ENCODE assay signal across 8 cellular contexts in genomic region chr5:42992035-42992570, GRCh38. TPM values are rescaled to one million over a fixed set of nuclear protein-coding genes. Genes with fewer than 3 reads are reported as not detected.
DNase-seq lines count a peak whose midpoint lies in the region; ATAC-seq and TF ChIP-seq lines count a peak whose summit lies in the region.

No MANE protein-coding gene starts in this region.

- no peaks in the 10 kb centered on the region; the same call in 1 of the 2 replicates for H3K9me3 ChIP-seq in OCI-LY1 (ENCODE audit: low read length)
- H3K9me3 ChIP-seq in neuron (ENCODE audit: low read length), result no peaks in the 10 kb centered on the region
- H3K9me3 ChIP-seq in subcutaneous abdominal adipose tissue (ENCODE audit: control insufficient read depth in 5 of 5, low read length in 5 of 5), result no peaks in the 10 kb centered on the region

- peaks cover 0 to 2% of the 10 kb centered on the region in 2 donors for H3K9me3 Mint-ChIP-seq in activated T-cell treated with anti-CD3 and anti-CD28 coated beads, Interleukin-2, amount 50 U/mL, for 72 hours

- TF ChIP-seq POLR2A in GM19193 (IDR thresholded peaks at IDR 0.05; ENCODE audit: extremely low read depth, insufficient read depth, insufficient read length), result peak; percentile 76

- no peak overlapping the region for H3K27ac ChIP-seq in OCI-LY1 (ENCODE audit: low read depth, low read length, poor library complexity, severe bottlenecking)
- peak overlapping the region; percentile 99 for H3K27ac ChIP-seq in subcutaneous abdominal adipose tissue (ENCODE audit: low read depth, low read length)

- H2AFZ ChIP-seq in OCI-LY1 (ENCODE audit: low read length) (peak overlapping the region; percentile 60; the same call in 1 of the 2 replicates), neuron (ENCODE audit: low read depth, low read length) (peak overlapping the region; percentile 88)

- H3K27me3 ChIP-seq in OCI-LY1 (ENCODE audit: insufficient read depth, low read length), result no peaks in the 10 kb centered on the region
- H3K27me3 ChIP-seq in neuron (ENCODE audit: insufficient read depth, low read length), result peaks cover 3% of the 10 kb centered on the region
- no peaks in the 10 kb centered on the region for H3K27me3 ChIP-seq in subcutaneous abdominal adipose tissue (ENCODE audit: control insufficient read depth in 5 of 5, insufficient read depth in 4 of 5, low read length in 5 of 5)

- peak; percentile 83 for DNase-seq in AG20443 (ENCODE audit: low spot score)
- DNase-seq in activated T-cell treated with anti-CD3 and anti-CD28 coated beads, Interleukin-2, amount 50 U/mL, for 72 hours, result peak; percentile 82 to 85
- peak; percentile 83 for DNase-seq in fibroblast of the conjunctiva (ENCODE audit: low read depth)

- H3K79me2 ChIP-seq in OCI-LY1 (ENCODE audit: insufficient read depth, low read length), result no peaks in the 10 kb centered on the region

- H3K4me1 Mint-ChIP-seq in activated T-cell treated with anti-CD3 and anti-CD28 coated beads, Interleukin-2, amount 50 U/mL, for 72 hours (ENCODE audit: low read depth), result peaks cover 48% of the 10 kb centered on the region

- TF ChIP-seq CTCF in OCI-LY1 (IDR thresholded peaks at IDR 0.05; ENCODE audit: low read length), result no peak

- H3K4me3 ChIP-seq in OCI-LY1 (ENCODE audit: low read depth, low read length, poor library complexity, severe bottlenecking) (peak overlapping the region; percentile 69), neuron (ENCODE audit: low read length) (peak overlapping the region; percentile 57), subcutaneous abdominal adipose tissue (ENCODE audit: low read depth in 1 of 5, low read length in 5 of 5) (peak overlapping the region; percentile 74 to 87 (median 82))

- peak; percentile 49 for ATAC-seq in HG03378 (IDR thresholded peaks at IDR 0.05; ENCODE audit: unreplicated experiment)
- ATAC-seq in activated T-cell treated with anti-CD3 and anti-CD28 coated beads, Interleukin-2, amount 50 U/mL, for 72 hours (replicated peaks in 1 of 2), result peak; percentile 56 to 59

- H3K4me1 ChIP-seq in OCI-LY1 (ENCODE audit: insufficient read depth, low read length, severe bottlenecking), result peaks cover 33% of the 10 kb centered on the region
- H3K4me1 ChIP-seq in neuron (ENCODE audit: insufficient read depth, low read length), result peaks cover 10% of the 10 kb centered on the region
- H3K4me1 ChIP-seq in subcutaneous abdominal adipose tissue (ENCODE audit: control insufficient read depth in 5 of 5, insufficient read depth in 5 of 5, low read length in 5 of 5), result peaks cover 2 to 40% (median 25%) of the 10 kb centered on the region in 5 donors

- H3K36me3 Mint-ChIP-seq in activated T-cell treated with anti-CD3 and anti-CD28 coated beads, Interleukin-2, amount 50 U/mL, for 72 hours (ENCODE audit: insufficient read depth in 2 of 2), result peaks cover 17 to 22% of the 10 kb centered on the region in 2 donors

- H3K9me2 ChIP-seq in OCI-LY1 (ENCODE audit: low read depth, low read length), result no peaks in the 10 kb centered on the region; the same call in 1 of the 2 replicates

- no peaks in the 10 kb centered on the region; the same call in 1 of the 2 replicates for H3K36me3 ChIP-seq in OCI-LY1 (ENCODE audit: insufficient read depth, low read length)
- H3K36me3 ChIP-seq in neuron (ENCODE audit: insufficient read depth, low read length), result no peaks in the 10 kb centered on the region
- H3K36me3 ChIP-seq in subcutaneous abdominal adipose tissue (ENCODE audit: control insufficient read depth in 5 of 5, insufficient read depth in 5 of 5, low read length in 5 of 5), result no peaks in the 10 kb centered on the region

- peak overlapping the region; percentile 62 for H3K9ac ChIP-seq in OCI-LY1 (ENCODE audit: low read length)
- peak overlapping the region; percentile 85 to 96 (median 89) for H3K9ac ChIP-seq in subcutaneous abdominal adipose tissue (ENCODE audit: low read length in 5 of 5)

- peak overlapping the region; percentile 80 for H3K4me2 ChIP-seq in OCI-LY1 (ENCODE audit: low read length)

- H3K27ac Mint-ChIP-seq in activated T-cell treated with anti-CD3 and anti-CD28 coated beads, Interleukin-2, amount 50 U/mL, for 72 hours, result peak overlapping the region; percentile 83

- peak overlapping the region; percentile 91 to 98 for H3K4me3 Mint-ChIP-seq in activated T-cell treated with anti-CD3 and anti-CD28 coated beads, Interleukin-2, amount 50 U/mL, for 72 hours

- H3K27me3 Mint-ChIP-seq in activated T-cell treated with anti-CD3 and anti-CD28 coated beads, Interleukin-2, amount 50 U/mL, for 72 hours (ENCODE audit: low read depth), result no peaks in the 10 kb centered on the region

- H3F3A ChIP-seq in OCI-LY1 (ENCODE audit: insufficient read depth, low read length), result no peaks in the 10 kb centered on the region

- H4K20me1 ChIP-seq in OCI-LY1 (ENCODE audit: insufficient read depth, low read length), result no peaks in the 10 kb centered on the region

RNA-seq across cellular contexts. Expression of gene ANXA2R, which starts 48.0 kb away (rescaled TPM):
- 10 to 100 TPM in 1 of 2 donors, 1 to 10 TPM in 1; 9.9 to 10.0 TPM for total RNA-seq in activated T-cell treated with anti-CD3 and anti-CD28 coated beads, Interleukin-2, amount 50 U/mL, for 72 hours
